23 cellular contexts compared by ENCODE assay signal in the genomic region with DNA sequence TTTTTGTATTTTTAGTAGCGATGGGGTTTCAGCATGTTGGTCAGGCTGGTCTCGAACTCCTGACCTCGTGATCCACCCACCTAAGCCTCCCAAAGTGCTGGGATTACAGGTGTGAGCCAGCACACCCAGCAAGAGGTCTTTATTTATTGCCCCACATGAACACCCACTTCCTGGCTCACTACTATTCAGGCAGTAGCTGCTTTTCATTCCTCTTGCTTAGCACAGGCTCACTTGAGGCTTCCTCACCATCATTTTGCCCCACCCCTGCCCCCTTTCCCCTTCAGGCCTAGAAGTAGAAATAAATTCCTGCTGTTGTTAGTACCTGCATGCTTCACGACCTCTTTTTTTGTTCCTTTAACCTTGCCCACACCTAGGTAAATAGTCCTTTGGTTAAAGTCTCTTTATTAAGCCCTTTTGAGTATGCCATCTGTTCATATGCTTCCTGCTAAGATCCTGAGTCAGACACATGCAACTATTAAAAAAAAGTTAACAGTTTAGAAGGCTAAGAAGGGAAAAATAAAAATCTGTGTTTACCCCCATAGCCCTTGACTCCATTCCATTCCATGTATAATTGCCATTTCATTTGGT.
"Had no signal": no experiment of that assay in that cellular context is flagged by ENCODE, and none has a peak within 500 bp of the region (broad histone marks: within the 10 kb centered on the region; RNA-seq: fewer than 3 reads in every experiment).

No MANE protein-coding gene starts in this region.

- H3K36me3 ChIP-seq: colonic mucosa, left lung, suprapubic skin, transverse colon, uterus had no signal

- H3K4me3 Mint-ChIP-seq: activated CD4-positive, alpha-beta T cell treated with anti-CD3 and anti-CD28 coated beads, Interleukin-2, amount 10 ng/mL, durations not matched to agents 7 days and 5 days; activated naive CD4-positive, alpha-beta T cell treated with anti-CD3 and anti-CD28 coated beads, Interleukin-2, amount 50 U/mL, for 24 hours; brain; stimulated activated naive CD8-positive, alpha-beta T cell treated with anti-CD3 and anti-CD28 coated beads, Interleukin-15, Interleukin-2, amounts not matched to agents 100 ng/mL and 50 ng/mL, for 24 hours; T-helper 1 cell treated with Interleukin-12 subunit alpha and Interleukin-12 subunit beta and Interleukin-4 antibody, amounts not matched to agents 30 μg/mL and 1 μg/mL, for 36 hours had no signal

- H3K27me3 Mint-ChIP-seq: activated naive CD4-positive, alpha-beta T cell treated with anti-CD3 and anti-CD28 coated beads, Interleukin-2, amount 50 U/mL, for 24 hours; stimulated activated naive CD8-positive, alpha-beta T cell treated with anti-CD3 and anti-CD28 coated beads, Interleukin-15, Interleukin-2, amounts not matched to agents 100 ng/mL and 50 ng/mL, for 24 hours had no signal

- FAIRE-seq: kidney had no signal

- H3K36me3 Mint-ChIP-seq: brain had no signal

- H3K4me1 ChIP-seq: colonic mucosa, suprapubic skin, transverse colon, uterus had no signal

- H3K4me3 ChIP-seq: colonic mucosa, left lung, suprapubic skin, transverse colon, uterus had no signal

- H3K4me1 Mint-ChIP-seq: brain had no signal

- ATAC-seq: activated CD4-positive, CD25-positive, alpha-beta regulatory T cell treated with anti-CD3 and anti-CD28 coated beads, Interleukin-2, amount 50 U/mL, for 24 hours; left lung had no signal

- H3K27ac Mint-ChIP-seq: activated naive CD4-positive, alpha-beta T cell treated with anti-CD3 and anti-CD28 coated beads, Interleukin-2, amount 50 U/mL, for 24 hours; brain; stimulated activated naive CD8-positive, alpha-beta T cell treated with anti-CD3 and anti-CD28 coated beads, Interleukin-15, Interleukin-2, amounts not matched to agents 100 ng/mL and 50 ng/mL, for 24 hours; T-helper 1 cell treated with Interleukin-12 subunit alpha and Interleukin-12 subunit beta and Interleukin-4 antibody, amounts not matched to agents 30 μg/mL and 1 μg/mL, for 36 hours had no signal

- H3K27me3 ChIP-seq: colonic mucosa, left lung, suprapubic skin, transverse colon, uterus had no signal

- H3K27ac ChIP-seq: colonic mucosa, left lung, suprapubic skin, transverse colon, uterus had no signal

- H3K9me3 ChIP-seq: colonic mucosa, left lung, suprapubic skin, transverse colon, uterus had no signal

- DNase-seq: activated CD4-positive, alpha-beta T cell treated with anti-CD3 and anti-CD28 coated beads, Interleukin-2, amount 10 ng/mL, durations not matched to agents 7 days and 5 days; activated CD8-positive, alpha-beta memory T cell treated with anti-CD3 and anti-CD28 coated beads for 24 hours; activated CD8-positive, alpha-beta memory T cell treated with anti-CD3 and anti-CD28 coated beads, Interleukin-2, amount 50 U/mL, for 48 hours; activated effector memory CD4-positive, alpha-beta T cell treated with Interleukin-2 at 50 U/mL for 16 hours; activated T-cell treated with anti-CD3 and anti-CD28 coated beads, Interleukin-2, amount 50 U/mL, for 48 hours; central memory CD4-positive, alpha-beta T cell; colonic mucosa; foreskin melanocyte; glutamatergic neuron; hypothalamus; kidney; left lung; mammary epithelial cell; midbrain; occipital lobe; transverse colon; uterus had no signal
